1 cellular context compared by ENCODE assay signal in genomic region chr16:22077700-22078313, GRCh38.
TF ChIP-seq lines count a peak whose summit lies in the region.

No MANE protein-coding gene starts in this region.

TF ChIP-seq in K562, 482 proteins besides CTCF, POLR2A, EP300 and RAD21 (continued from another document):
- TF ChIP-seq DEAF1 (CRISPR knock-in tag; IDR thresholded peaks at IDR 0.05) (peak; percentile 66), ZNF140 (CRISPR knock-in tag; IDR thresholded peaks at IDR 0.05) (no peak), ESRRB (CRISPR knock-in tag; IDR thresholded peaks at IDR 0.05; ENCODE audit: borderline replicate concordance) (no peak), SOX6 (IDR thresholded peaks at IDR 0.05) (peak; percentile 13; the same call in 1 of the 2 replicates), UBTF (IDR thresholded peaks at IDR 0.05; ENCODE audit: borderline replicate concordance in 1 of 2, low read depth in 2 of 2, low read length in 2 of 2) (no peak), SMARCA4 (IDR thresholded peaks at IDR 0.05) (no peak), XRCC5 (IDR thresholded peaks at IDR 0.05; ENCODE audit: low read depth, low read length) (0 out of 2 replicates have a peak, but pooled peaks have one; percentile 53), GTF2E2 (tag; IDR thresholded peaks at IDR 0.05) (no peak), ZNF696 (CRISPR knock-in tag; conservative IDR thresholded peaks at IDR 0.05) (no peak), BDP1 (IDR thresholded peaks at IDR 0.05; ENCODE audit: insufficient read depth, insufficient read length) (no peak), KDM2B (CRISPR knock-in tag; IDR thresholded peaks at IDR 0.05) (no peak), CTCFL (IDR thresholded peaks at IDR 0.05; ENCODE audit: borderline replicate concordance, insufficient read depth, low read depth, low read length, poor library complexity, severe bottlenecking) (peak; percentile 29), TCF7L2 (IDR thresholded peaks at IDR 0.05; ENCODE audit: low read depth, low read length) (no peak)
